24 cellular contexts compared by ENCODE assay signal in the genomic region with DNA sequence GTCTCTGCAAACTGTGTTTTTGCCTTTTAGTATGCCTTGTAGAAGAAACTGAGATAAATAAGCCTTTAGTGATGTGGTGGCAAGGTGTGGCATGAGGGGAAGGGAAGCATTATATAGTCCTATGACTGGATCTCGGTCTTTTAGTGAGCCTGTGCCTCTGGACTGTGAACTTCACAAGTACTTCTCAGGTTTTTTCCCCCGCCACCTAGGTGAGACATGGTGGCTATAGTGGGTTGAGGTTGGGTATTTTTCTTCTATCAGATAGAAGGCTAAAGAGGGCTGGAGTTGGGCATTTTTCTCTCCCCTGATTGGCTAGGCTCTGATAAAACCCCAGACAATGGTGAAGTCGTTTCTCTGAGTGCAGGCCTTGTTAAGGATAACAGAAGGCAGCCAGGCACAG. TPM values are rescaled to one million over a fixed set of nuclear protein-coding genes. Genes with fewer than 3 reads are reported as not detected.
DNase-seq lines count a peak whose midpoint lies in the region; ATAC-seq, FAIRE-seq and TF ChIP-seq lines count a peak whose summit lies in the region.
"Had no signal": no experiment of that assay in that cellular context is flagged by ENCODE, and none has a peak within 500 bp of the region (broad histone marks: within the 10 kb centered on the region; RNA-seq: fewer than 3 reads in every experiment).

No MANE protein-coding gene starts in this region.

- H3K18ac ChIP-seq in mesenchymal stem cell (ENCODE audit: low read depth in 1 of 2, low read length in 2 of 2) = no peak overlapping the region

- H3K4me1 ChIP-seq in hepatocyte (ENCODE audit: insufficient read depth) (no peaks in the 10 kb centered on the region), mesenchymal stem cell (ENCODE audit: control insufficient read depth, insufficient read depth, low read depth, low read length) (no peaks in the 10 kb centered on the region)
- H3K4me1 ChIP-seq: SJCRH30 had no signal

- H3K27me3 Mint-ChIP-seq in activated T-cell treated with anti-CD3 and anti-CD28 coated beads, Interleukin-2, amount 50 U/mL, for 24 hours = peaks cover 8% of the 10 kb centered on the region
- peaks cover 9% of the 10 kb centered on the region for H3K27me3 Mint-ChIP-seq in activated T-cell treated with anti-CD3 and anti-CD28 coated beads, Interleukin-2, amount 50 U/mL, for 4 hours (ENCODE audit: low read depth)
- H3K27me3 Mint-ChIP-seq in activated T-helper 1 cell treated with anti-CD3 and anti-CD28 coated beads, Interleukin-12 subunit alpha, Interleukin-12 subunit beta, Interleukin-2, Interleukin-4 antibody, amounts not matched to agents 30 ng/mL and 10 ng/mL and 1 ng/mL, durations not matched to agents 14 hours and 24 hours and 36 hours (ENCODE audit: insufficient read depth) = peaks cover 2% of the 10 kb centered on the region
- H3K27me3 Mint-ChIP-seq in stimulated activated memory B cell treated with anti-CD40 and anti-IgM and Interleukin-4, amounts not matched to agents 10 μg/mL and 1 μg/mL and 100 μg/mL, for 72 hours = no peaks in the 10 kb centered on the region

- no peaks in the 10 kb centered on the region for H3K79me1 ChIP-seq in mesenchymal stem cell (replicated peaks; ENCODE audit: low read length, poor library complexity, severe bottlenecking)

- no peak overlapping the region for H2BK5ac ChIP-seq in mesenchymal stem cell (ENCODE audit: low read depth, low read length, poor library complexity, severe bottlenecking)

- H2BK12ac ChIP-seq in mesenchymal stem cell (ENCODE audit: low read length in 2 of 2) = no peak overlapping the region

- 85% methylated on average over 3 of the region's 3 CpGs for WGBS in hepatocyte (ENCODE audit: low lambda C conversion rate, missing lambda C conversion rate)
- WGBS in mesenchymal stem cell = 77% methylated on average over 3 of the region's 3 CpGs

- no peak overlapping the region for H3K9ac ChIP-seq in mesenchymal stem cell (ENCODE audit: low read length)
- H3K9ac ChIP-seq: KMS-11 had no signal

- no peak for FAIRE-seq in GM12892 (lab: Jason Lieb, UNC)

- intact Hi-C loops in activated T-helper 1 cell treated with anti-CD3 and anti-CD28 coated beads, Interleukin-12 subunit alpha, Interleukin-12 subunit beta, Interleukin-2, Interleukin-4 antibody, amounts not matched to agents 30 ng/mL and 10 ng/mL and 1 ng/mL, durations not matched to agents 14 hours and 24 hours and 36 hours (cut with micrococcal nuclease) = no loop called here

- no peak overlapping the region for H3K4me3 ChIP-seq in hepatocyte
- no peak overlapping the region for H3K4me3 ChIP-seq in mesenchymal stem cell (ENCODE audit: insufficient read depth in 1 of 2, low read depth in 1 of 2, low read length in 2 of 2)
- H3K4me3 ChIP-seq: GM23338, SJCRH30 had no signal

- H3K4me3 Mint-ChIP-seq in activated T-cell treated with anti-CD3 and anti-CD28 coated beads, Interleukin-2, amount 50 U/mL, for 24 hours = no peak overlapping the region
- no peak overlapping the region for H3K4me3 Mint-ChIP-seq in activated T-cell treated with anti-CD3 and anti-CD28 coated beads, Interleukin-2, amount 50 U/mL, for 4 hours
- no peak overlapping the region for H3K4me3 Mint-ChIP-seq in activated T-helper 1 cell treated with anti-CD3 and anti-CD28 coated beads, Interleukin-12 subunit alpha, Interleukin-12 subunit beta, Interleukin-2, Interleukin-4 antibody, amounts not matched to agents 30 ng/mL and 10 ng/mL and 1 ng/mL, durations not matched to agents 14 hours and 24 hours and 36 hours
- H3K4me3 Mint-ChIP-seq in stimulated activated memory B cell treated with anti-CD40 and anti-IgM and Interleukin-4, amounts not matched to agents 10 μg/mL and 1 μg/mL and 100 μg/mL, for 72 hours = no peak overlapping the region
- H3K4me3 Mint-ChIP-seq: CD8-positive, alpha-beta memory T cell; GM23338 had no signal

- no peak overlapping the region for H3K14ac ChIP-seq in mesenchymal stem cell (ENCODE audit: low read length in 2 of 2)

- ATAC-seq in activated T-cell treated with anti-CD3 and anti-CD28 coated beads, Interleukin-2, amount 50 U/mL, for 4 hours = no peak
- no peak for ATAC-seq in stimulated activated memory B cell treated with anti-CD40 and anti-IgM and Interleukin-4, amounts not matched to agents 10 μg/mL and 1 μg/mL and 100 μg/mL, for 72 hours
- ATAC-seq: GM23338, Panc1 had no signal

- H3K36me3 Mint-ChIP-seq in activated T-cell treated with anti-CD3 and anti-CD28 coated beads, Interleukin-2, amount 50 U/mL, for 24 hours (ENCODE audit: low read depth) = no peaks in the 10 kb centered on the region
- no peaks in the 10 kb centered on the region for H3K36me3 Mint-ChIP-seq in activated T-cell treated with anti-CD3 and anti-CD28 coated beads, Interleukin-2, amount 50 U/mL, for 4 hours (ENCODE audit: insufficient read depth)
- H3K36me3 Mint-ChIP-seq in activated T-helper 1 cell treated with anti-CD3 and anti-CD28 coated beads, Interleukin-12 subunit alpha, Interleukin-12 subunit beta, Interleukin-2, Interleukin-4 antibody, amounts not matched to agents 30 ng/mL and 10 ng/mL and 1 ng/mL, durations not matched to agents 14 hours and 24 hours and 36 hours (ENCODE audit: low read depth) = peaks cover 3% of the 10 kb centered on the region
- H3K36me3 Mint-ChIP-seq in stimulated activated memory B cell treated with anti-CD40 and anti-IgM and Interleukin-4, amounts not matched to agents 10 μg/mL and 1 μg/mL and 100 μg/mL, for 72 hours = peaks cover 8% of the 10 kb centered on the region

- H4K8ac ChIP-seq in mesenchymal stem cell (ENCODE audit: low read length) = no peak overlapping the region

- H2AK5ac ChIP-seq in mesenchymal stem cell (ENCODE audit: low read length, severe bottlenecking) = no peak overlapping the region

- H3K4ac ChIP-seq in mesenchymal stem cell (ENCODE audit: low read depth in 1 of 2, low read length in 2 of 2) = no peak overlapping the region

- H3K4me1 Mint-ChIP-seq in activated T-cell treated with anti-CD3 and anti-CD28 coated beads, Interleukin-2, amount 50 U/mL, for 24 hours (ENCODE audit: low read depth) = peaks cover 19% of the 10 kb centered on the region
- peaks cover 3% of the 10 kb centered on the region for H3K4me1 Mint-ChIP-seq in activated T-cell treated with anti-CD3 and anti-CD28 coated beads, Interleukin-2, amount 50 U/mL, for 4 hours (ENCODE audit: low read depth)
- H3K4me1 Mint-ChIP-seq in activated T-helper 1 cell treated with anti-CD3 and anti-CD28 coated beads, Interleukin-12 subunit alpha, Interleukin-12 subunit beta, Interleukin-2, Interleukin-4 antibody, amounts not matched to agents 30 ng/mL and 10 ng/mL and 1 ng/mL, durations not matched to agents 14 hours and 24 hours and 36 hours (ENCODE audit: low read depth) = peaks cover 22% of the 10 kb centered on the region
- H3K4me1 Mint-ChIP-seq in stimulated activated memory B cell treated with anti-CD40 and anti-IgM and Interleukin-4, amounts not matched to agents 10 μg/mL and 1 μg/mL and 100 μg/mL, for 72 hours = peaks cover 61% of the 10 kb centered on the region
- H3K4me1 Mint-ChIP-seq: GM23338 had no signal

- no peaks in the 10 kb centered on the region for H3K9me3 Mint-ChIP-seq in activated T-cell treated with anti-CD3 and anti-CD28 coated beads, Interleukin-2, amount 50 U/mL, for 24 hours
- peaks cover 6% of the 10 kb centered on the region for H3K9me3 Mint-ChIP-seq in activated T-cell treated with anti-CD3 and anti-CD28 coated beads, Interleukin-2, amount 50 U/mL, for 4 hours
- H3K9me3 Mint-ChIP-seq in activated T-helper 1 cell treated with anti-CD3 and anti-CD28 coated beads, Interleukin-12 subunit alpha, Interleukin-12 subunit beta, Interleukin-2, Interleukin-4 antibody, amounts not matched to agents 30 ng/mL and 10 ng/mL and 1 ng/mL, durations not matched to agents 14 hours and 24 hours and 36 hours = peaks cover 6% of the 10 kb centered on the region
- H3K9me3 Mint-ChIP-seq in stimulated activated memory B cell treated with anti-CD40 and anti-IgM and Interleukin-4, amounts not matched to agents 10 μg/mL and 1 μg/mL and 100 μg/mL, for 72 hours = peaks cover 5% of the 10 kb centered on the region

- H2AFZ ChIP-seq in hepatocyte (no peak overlapping the region), mesenchymal stem cell (ENCODE audit: low read depth, low read length) (no peak overlapping the region)
- H2AFZ ChIP-seq: GM23338 had no signal

- peak overlapping the region; percentile 53 for H3K27ac Mint-ChIP-seq in activated T-cell treated with anti-CD3 and anti-CD28 coated beads, Interleukin-2, amount 50 U/mL, for 24 hours
- peak overlapping the region; percentile 29 for H3K27ac Mint-ChIP-seq in activated T-helper 1 cell treated with anti-CD3 and anti-CD28 coated beads, Interleukin-12 subunit alpha, Interleukin-12 subunit beta, Interleukin-2, Interleukin-4 antibody, amounts not matched to agents 30 ng/mL and 10 ng/mL and 1 ng/mL, durations not matched to agents 14 hours and 24 hours and 36 hours
- H3K27ac Mint-ChIP-seq in stimulated activated memory B cell treated with anti-CD40 and anti-IgM and Interleukin-4, amounts not matched to agents 10 μg/mL and 1 μg/mL and 100 μg/mL, for 72 hours = peak overlapping the region; percentile 96
- H3K27ac Mint-ChIP-seq: CD8-positive, alpha-beta memory T cell; GM23338 had no signal

- no peak overlapping the region for H2BK120ac ChIP-seq in mesenchymal stem cell (ENCODE audit: low read depth, low read length)

- H4K20me1 ChIP-seq in hepatocyte (ENCODE audit: insufficient read depth, poor library complexity, severe bottlenecking) = no peaks in the 10 kb centered on the region

- H3K9me3 ChIP-seq in hepatocyte (ENCODE audit: low read depth) = no peaks in the 10 kb centered on the region
- no peaks in the 10 kb centered on the region for H3K9me3 ChIP-seq in mesenchymal stem cell (ENCODE audit: control insufficient read depth, low read length)
- H3K9me3 ChIP-seq: SJCRH30 had no signal

- H3K27me3 ChIP-seq in hepatocyte = no peaks in the 10 kb centered on the region
- H3K27me3 ChIP-seq in mesenchymal stem cell (ENCODE audit: control insufficient read depth in 1 of 2, insufficient read depth in 1 of 2, low read length in 2 of 2) = peaks cover 0 to 3% of the 10 kb centered on the region in 2 experiments
- H3K27me3 ChIP-seq: SJCRH30 had no signal

- no peak overlapping the region for H2BK15ac ChIP-seq in mesenchymal stem cell (ENCODE audit: low read depth, poor library complexity, severe bottlenecking)

- 0 out of 2 replicates have a peak, but pooled peaks have one; percentile 26 for TF ChIP-seq POLR2A in GM12892 (IDR thresholded peaks at IDR 0.05; ENCODE audit: low read depth, low read length)

- DNase-seq in activated T-cell treated with anti-CD3 and anti-CD28 coated beads, Interleukin-2, amount 50 U/mL, for 24 hours = no peak
- DNase-seq in activated T-cell treated with anti-CD3 and anti-CD28 coated beads, Interleukin-2, amount 50 U/mL, for 4 hours = no peak
- DNase-seq in GM12892 (ENCODE audit: insufficient read length) (no peak), DMS 273 treated with DMSO at 0.1 percent for 48 hours (lab: John Stamatoyannopoulos, UW) (no peak), hepatocyte (ENCODE audit: low spot score) (no peak), mesenchymal stem cell (no peak)
- DNase-seq in activated T-helper 1 cell treated with anti-CD3 and anti-CD28 coated beads, Interleukin-12 subunit alpha, Interleukin-12 subunit beta, Interleukin-2, Interleukin-4 antibody, amounts not matched to agents 30 ng/mL and 10 ng/mL and 1 ng/mL, durations not matched to agents 14 hours and 24 hours and 36 hours (ENCODE audit: low spot score) = no peak
- DNase-seq: AML-193; Calu3; CD8-positive, alpha-beta memory T cell; GDM1; HCEC 1CT; NCI-H1092 treated with DMSO at 0.1 percent for 48 hours; NCI-H2029 treated with DMSO at 0.1 percent for 48 hours; NCI-H345; NCI-H524; NCI-H774; SJCRH30 had no signal

- no peak overlapping the region for H3K23ac ChIP-seq in mesenchymal stem cell (ENCODE audit: low read length in 2 of 2)

- no peak overlapping the region for H3K4me2 ChIP-seq in hepatocyte
- no peak overlapping the region for H3K4me2 ChIP-seq in mesenchymal stem cell (ENCODE audit: low read length, poor library complexity, severe bottlenecking)
- H3K4me2 ChIP-seq: GM23338, KMS-11 had no signal

- H3K27ac ChIP-seq in hepatocyte (no peak overlapping the region), mesenchymal stem cell (ENCODE audit: low read length, poor library complexity, severe bottlenecking) (no peak overlapping the region)
- H3K27ac ChIP-seq: C4-2B, KMS-11, SJCRH30 had no signal

- no peaks in the 10 kb centered on the region for H3K79me2 ChIP-seq in hepatocyte

- no peaks in the 10 kb centered on the region for H3K9me2 ChIP-seq in hepatocyte (replicated peaks; ENCODE audit: insufficient read depth)

- H4K91ac ChIP-seq in mesenchymal stem cell (ENCODE audit: low read length) = no peak overlapping the region

- H3K36me3 ChIP-seq in hepatocyte (replicated peaks; ENCODE audit: insufficient read depth, low read depth) (no peaks in the 10 kb centered on the region), mesenchymal stem cell (ENCODE audit: control insufficient read depth in 1 of 2, insufficient read depth in 2 of 2, low read depth in 1 of 2, low read length in 2 of 2) (no peaks in the 10 kb centered on the region)
- H3K36me3 ChIP-seq: SJCRH30 had no signal

- no peak for TF ChIP-seq CTCF in hepatocyte (IDR thresholded peaks at IDR 0.05; ENCODE audit: poor library complexity)

RNA-seq across cellular contexts. Expression of gene ZFAND6, which starts 38.7 kb away (rescaled TPM):
- total RNA-seq in activated T-cell treated with anti-CD3 and anti-CD28 coated beads, Interleukin-2, amount 50 U/mL, for 4 hours = 10 to 100 TPM; 21.9 to 24.7 (median 22.9) TPM
- polyA plus RNA-seq in GM12892 (2012; ENCODE audit: missing spikeins) = 73.6 TPM
- 43.3 and 50.3 TPM in 2 replicates for total RNA-seq in activated T-helper 1 cell treated with anti-CD3 and anti-CD28 coated beads, Interleukin-12 subunit alpha, Interleukin-12 subunit beta, Interleukin-2, Interleukin-4 antibody, amounts not matched to agents 30 ng/mL and 10 ng/mL and 1 ng/mL, durations not matched to agents 14 hours and 24 hours and 36 hours
- 160 and 187 TPM in 2 replicates for total RNA-seq in hepatocyte
- 104 and 113 TPM in 2 replicates for polyA plus RNA-seq in hepatocyte
- 67.9 TPM for polyA plus RNA-seq in mesenchymal stem cell (2013, experiment 1 of 2)
- 71.5 TPM for polyA plus RNA-seq in mesenchymal stem cell (2013, experiment 2 of 2)

RNA-seq across cellular contexts. Expression of gene BCL2A1, which starts 49.7 kb away (rescaled TPM):
- 100 to 1,000 TPM; 274 to 308 (median 298) TPM for total RNA-seq in activated T-cell treated with anti-CD3 and anti-CD28 coated beads, Interleukin-2, amount 50 U/mL, for 4 hours
- 266 TPM for polyA plus RNA-seq in GM12892 (2012; ENCODE audit: missing spikeins)
- 91.8 and 95.0 TPM in 2 replicates for total RNA-seq in activated T-helper 1 cell treated with anti-CD3 and anti-CD28 coated beads, Interleukin-12 subunit alpha, Interleukin-12 subunit beta, Interleukin-2, Interleukin-4 antibody, amounts not matched to agents 30 ng/mL and 10 ng/mL and 1 ng/mL, durations not matched to agents 14 hours and 24 hours and 36 hours
- 7.8 and 9.9 TPM in 2 replicates for total RNA-seq in hepatocyte
- 8.4 and 11.1 TPM in 2 replicates for polyA plus RNA-seq in hepatocyte
- polyA plus RNA-seq in mesenchymal stem cell (2013, experiment 1 of 2) = not detected
- not detected for polyA plus RNA-seq in mesenchymal stem cell (2013, experiment 2 of 2)
- total RNA-seq: A172, Calu3, GM23338, SJCRH30 had no signal
- polyA plus RNA-seq: GM23338 had no signal

Comparison
In these comparisons a context has a peak if more than half of its experiments do, and no peak if none do; other contexts are left out.
1. H3K27ac Mint-ChIP-seq: peak in every context shown above with its lines; median percentile 96 in stimulated activated memory B cell treated with anti-CD40 and anti-IgM and Interleukin-4, amounts not matched to agents 10 μg/mL and 1 μg/mL and 100 μg/mL, for 72 hours; 53 in activated T-cell treated with anti-CD3 and anti-CD28 coated beads, Interleukin-2, amount 50 U/mL, for 24 hours; 29 in activated T-helper 1 cell treated with anti-CD3 and anti-CD28 coated beads, Interleukin-12 subunit alpha, Interleukin-12 subunit beta, Interleukin-2, Interleukin-4 antibody, amounts not matched to agents 30 ng/mL and 10 ng/mL and 1 ng/mL, durations not matched to agents 14 hours and 24 hours and 36 hours.